ENCODE assay signal across 15 cellular contexts in genomic region chr10:115073796-115074195, GRCh38. TPM values are rescaled to one million over a fixed set of nuclear protein-coding genes. Genes with fewer than 3 reads are reported as not detected.
DNase-seq lines count a peak whose midpoint lies in the region; ATAC-seq lines count a peak whose summit lies in the region.
"Had no signal": no experiment of that assay in that cellular context is flagged by ENCODE, and none has a peak within 500 bp of the region (broad histone marks: within the 10 kb centered on the region; RNA-seq: fewer than 3 reads in every experiment).

No MANE protein-coding gene starts in this region.

- H3K27ac ChIP-seq in temporal lobe (ENCODE audit: low read depth, low read length), result peak overlapping the region; percentile 30
- H3K27ac ChIP-seq: GM23248, HL-60 had no signal

- DNase-seq in COLO829 (ENCODE audit: low spot score) (peak; percentile 54), RPMI7951 (ENCODE audit: low read depth) (peak; percentile 4), foreskin melanocyte (peak; percentile 83), dedifferentiated amniotic fluid mesenchymal stem cell (ENCODE audit: extremely low spot score) (no peak), NOMO-1 treated with DMSO at 0.1 percent for 48 hours (lab: John Stamatoyannopoulos, UW; ENCODE audit: unreplicated experiment) (no peak)
- DNase-seq: 8988T; BE2C; C1 segment of cervical spinal cord; Caco-2; CD4-positive, CD25-positive, alpha-beta regulatory T cell; CD8-positive, alpha-beta memory T cell; GM23248 had no signal

- no peak for ATAC-seq in HG02610 (IDR thresholded peaks at IDR 0.05; ENCODE audit: unreplicated experiment)

RNA-seq across cellular contexts. Expression of gene ATRNL1, which starts 19.4 kb away (rescaled TPM):
- total RNA-seq in RPMI7951 (2014; rRNA removed; shearing (Covaris generic)), result 0.12 and 0.39 TPM in 2 replicates
- 353 TPM for total RNA-seq in temporal lobe
- total RNA-seq: Caco-2; CD4-positive, CD25-positive, alpha-beta regulatory T cell; CD8-positive, alpha-beta memory T cell; GM23248 had no signal

Comparison
In these comparisons a context has a peak if more than half of its experiments do, and no peak if none do; other contexts are left out.
1. DNase-seq: peak in COLO829 (single experiment), RPMI7951 (single experiment) and foreskin melanocyte (single experiment); none in dedifferentiated amniotic fluid mesenchymal stem cell (single experiment) and NOMO-1 treated with DMSO at 0.1 percent for 48 hours (single experiment).
2. RNA of gene ATRNL1, which starts 19.4 kb away (total RNA-seq): 353 TPM in temporal lobe (single experiment); 0.12 to 0.39 TPM in RPMI7951; every median in the first group is over 100 times any median in the second.